In genomic region chr16:30354423-30355143, GRCh38 we compare ENCODE assay signal across 9 cellular contexts. TPM values are rescaled to one million over a fixed set of nuclear protein-coding genes. Genes with fewer than 3 reads are reported as not detected.
DNase-seq lines count a peak whose midpoint lies in the region; ATAC-seq and TF ChIP-seq lines count a peak whose summit lies in the region.
"Had no signal": no experiment of that assay in that cellular context is flagged by ENCODE, and none has a peak within 500 bp of the region (broad histone marks: within the 10 kb centered on the region; RNA-seq: fewer than 3 reads in every experiment).

No MANE protein-coding gene starts in this region.

- H3K9me3 Mint-ChIP-seq in activated B cell treated with CpG ODN at 0.5 μM for 24 hours: no peaks in the 10 kb centered on the region

- peak; percentile 25 for DNase-seq in EH (ENCODE audit: low read depth)
- DNase-seq in activated B cell treated with CpG ODN at 0.5 μM for 24 hours: no peak
- DNase-seq in heart left ventricle: peak in 2 of 5 donors; percentile 36
- DNase-seq in retinal pigment epithelial cell (ENCODE audit: low read depth): no peak
- DNase-seq in middle frontal gyrus (ENCODE audit: extremely low spot score, low spot score): no peak
- DNase-seq in COR-L47 (lab: John Stamatoyannopoulos, UW): no peak

- no peak for TF ChIP-seq CTCF in activated B cell treated with CpG ODN at 0.5 μM for 24 hours (IDR thresholded peaks at IDR 0.05)
- TF ChIP-seq CTCF in heart left ventricle (IDR thresholded peaks at IDR 0.05): no peak
- TF ChIP-seq CTCF in retinal pigment epithelial cell (conservative IDR thresholded peaks at IDR 0.05; ENCODE audit: low read depth, low read length): no peak

- H3K4me1 Mint-ChIP-seq in activated B cell treated with CpG ODN at 0.5 μM for 24 hours: peaks cover 57% of the 10 kb centered on the region

- POLR2A ChIA-PET in activated B cell treated with CpG ODN at 0.5 μM for 24 hours (lab: Charles Lee): interaction anchor here (0.6 to 4.5 kb wide), 15 partner anchors 10 to 262 kb away, joined by 3 to 36 read pairs (median 8); partner anchors contain the start of genes DCTPP1, SEPTIN1, TBC1D10B and ZNF48

- no peaks in the 10 kb centered on the region for H3K9me3 ChIP-seq in heart left ventricle

- intact Hi-C loops in activated B cell treated with CpG ODN at 0.5 μM for 24 hours (cut with micrococcal nuclease): loop anchor here (1.0 to 2.0 kb wide), 4 partner anchors 16 to 40 kb away; partner anchors contain the start of genes TBC1D10B and ZNF48
- intact Hi-C loops in heart left ventricle (cut with DNase I): loop anchor here in 5 of 10 donors (2.0 to 10.0 kb wide), 5 partner anchors 16 to 260 kb away; partner anchors contain the start of genes TBC1D10B (in 1 of the 5), TBX6 (in 1 of the 5), YPEL3 (in 1 of the 5) and ZNF48 (in 1 of the 5)

- H3K36me3 Mint-ChIP-seq in activated B cell treated with CpG ODN at 0.5 μM for 24 hours (ENCODE audit: low read depth): peaks cover 76% of the 10 kb centered on the region

- H3K27me3 Mint-ChIP-seq in activated B cell treated with CpG ODN at 0.5 μM for 24 hours: no peaks in the 10 kb centered on the region

- WGBS in heart left ventricle, 4 donors: 3 to 6% (median 4%) methylated on average over 20 to 36 of the region's 36 CpGs

- H3K4me3 ChIP-seq in heart left ventricle (peak overlapping the region; percentile 68 to 99 (median 85)), retinal pigment epithelial cell (ENCODE audit: low read length) (peak overlapping the region; percentile 97)

- no peaks in the 10 kb centered on the region for H3K27me3 ChIP-seq in heart left ventricle

- peak overlapping the region; percentile 96 for H3K4me3 Mint-ChIP-seq in activated B cell treated with CpG ODN at 0.5 μM for 24 hours

- no peak for TF ChIP-seq POLR2A in heart left ventricle (IDR thresholded peaks at IDR 0.05)

- peak overlapping the region; percentile 91 for H3K27ac Mint-ChIP-seq in activated B cell treated with CpG ODN at 0.5 μM for 24 hours

- ATAC-seq in HG02571 (IDR thresholded peaks at IDR 0.05; ENCODE audit: unreplicated experiment): peak; percentile 21
- peak; percentile 41 for ATAC-seq in activated B cell treated with CpG ODN at 0.5 μM for 24 hours (ENCODE audit: low read depth)
- peak; percentile 6 to 33 (median 21) for ATAC-seq in heart left ventricle
- ATAC-seq in HG02623 (IDR thresholded peaks at IDR 0.05; ENCODE audit: unreplicated experiment): no peak

- peaks cover 0 to 71% (median 60%) of the 10 kb centered on the region in 9 donors for H3K36me3 ChIP-seq in heart left ventricle

- peaks cover 12 to 47% (median 37%) of the 10 kb centered on the region in 12 donors for H3K4me1 ChIP-seq in heart left ventricle

- H3K27ac ChIP-seq in heart left ventricle: peak overlapping the region; percentile 11 to 99 (median 94)

- CTCF ChIA-PET in activated B cell treated with CpG ODN at 0.5 μM for 24 hours (lab: Charles Lee): interaction anchor here (1.9 to 2.7 kb wide), 2 partner anchors 16 to 55 kb away, joined by 7 to 10 read pairs; partner anchors contain the start of gene TBC1D10B

RNA-seq across cellular contexts. Expression of gene CD2BP2, which starts 0.5 kb away (rescaled TPM):
- total RNA-seq in activated B cell treated with CpG ODN at 0.5 μM for 24 hours: 87.8 and 88.0 TPM in 2 replicates
- 10 to 100 TPM; 21.5 to 54.5 (median 39.8) TPM for total RNA-seq in heart left ventricle
- polyA plus RNA-seq in heart left ventricle: 10 to 100 TPM; 21.9 to 51.9 TPM

RNA-seq across cellular contexts. Expression of gene TBC1D10B, which starts 15.7 kb away (rescaled TPM):
- total RNA-seq in activated B cell treated with CpG ODN at 0.5 μM for 24 hours: 46.3 and 50.2 TPM in 2 replicates
- total RNA-seq in heart left ventricle: 10 to 100 TPM; 16.9 to 33.2 (median 24.2) TPM
- polyA plus RNA-seq in heart left ventricle: 10 to 100 TPM; 18.1 to 40.0 TPM

RNA-seq across cellular contexts. Expression of gene MYL11, which starts 20.0 kb away (rescaled TPM):
- total RNA-seq in activated B cell treated with CpG ODN at 0.5 μM for 24 hours (not detected in 2 replicates), heart left ventricle (not detected)
- not detected for polyA plus RNA-seq in heart left ventricle
- total RNA-seq: SK-MEL-5 had no signal

RNA-seq across cellular contexts. Expression of gene SEPTIN1, which starts 27.8 kb away (rescaled TPM):
- total RNA-seq in activated B cell treated with CpG ODN at 0.5 μM for 24 hours (192 and 199 TPM in 2 replicates), heart left ventricle (1 to 10 TPM in 6 of 9 donors, under 1 TPM in 2, not detected in 1; 0.67 to 9.2 (median 1.5) TPM)
- polyA plus RNA-seq in heart left ventricle: 1 to 10 TPM in 1 of 2 donors, under 1 TPM in 1; 0.44 to 2.4 TPM
- total RNA-seq: SK-MEL-5 had no signal

RNA-seq across cellular contexts. Expression of gene ZNF48, which starts 40.6 kb away (rescaled TPM):
- total RNA-seq in activated B cell treated with CpG ODN at 0.5 μM for 24 hours: 11.7 and 13.0 TPM in 2 replicates
- total RNA-seq in heart left ventricle: 10 to 100 TPM in 1 of 9 donors, 1 to 10 TPM in 8; 4.1 to 10.3 (median 5.9) TPM
- 10 to 100 TPM in 1 of 2 donors, 1 to 10 TPM in 1; 3.1 to 11.0 TPM for polyA plus RNA-seq in heart left ventricle
